Comparison of ENCODE assay signal across 8 cellular contexts in the genomic region with DNA sequence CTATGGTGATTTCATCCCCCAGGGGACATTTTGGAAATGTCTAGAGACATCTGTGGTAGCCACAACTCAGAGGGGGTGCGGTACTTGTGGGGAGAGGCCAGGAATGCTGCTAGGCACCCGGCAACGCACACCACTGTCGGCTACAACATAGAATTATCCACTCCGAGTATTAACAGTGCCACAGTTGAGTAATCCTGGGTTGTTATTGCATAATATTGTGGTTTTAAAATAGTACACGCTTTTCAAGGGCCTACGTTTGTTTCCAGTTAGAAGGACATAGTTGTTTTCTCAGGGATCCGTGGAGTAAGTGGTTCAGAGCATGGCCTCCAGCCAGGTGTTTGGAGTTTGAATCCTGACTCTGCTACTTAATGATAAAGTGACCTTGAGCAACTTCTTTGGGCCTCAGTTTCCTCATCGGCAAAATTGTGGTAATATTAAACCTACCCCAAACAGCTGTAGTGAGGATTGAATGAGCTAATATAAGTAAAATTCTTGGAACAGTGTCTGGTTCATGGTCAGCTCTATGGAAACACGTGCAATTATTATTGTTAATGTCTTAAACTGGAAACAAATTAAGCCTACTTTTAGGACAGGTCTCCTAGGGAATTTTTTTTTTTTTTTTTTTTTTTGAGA. TPM values are rescaled to one million over a fixed set of nuclear protein-coding genes. Genes with fewer than 3 reads are reported as not detected.
DNase-seq lines count a peak whose midpoint lies in the region; ATAC-seq and TF ChIP-seq lines count a peak whose summit lies in the region.

No MANE protein-coding gene starts in this region.

- H3K79me2 ChIP-seq in OCI-LY3 (ENCODE audit: low read length): no peaks in the 10 kb centered on the region

- peak overlapping the region; percentile 54; the same call in 1 of the 2 replicates for H2AFZ ChIP-seq in OCI-LY3 (ENCODE audit: low read depth, low read length)

- H3K27ac ChIP-seq in OCI-LY3 (ENCODE audit: low read length): no peak overlapping the region

- no peak overlapping the region for H3K4me2 ChIP-seq in OCI-LY3 (ENCODE audit: low read length)

- intact Hi-C loops in Right ventricle myocardium inferior (cut with DNase I): no loop called here
- intact Hi-C loops in cardiac septum (cut with DNase I): no loop called here
- intact Hi-C loops in posterior vena cava (cut with DNase I): no loop called here

- TF ChIP-seq CTCF in OCI-LY3 (IDR thresholded peaks at IDR 0.05; ENCODE audit: low read depth, low read length): no peak

- no peak overlapping the region for H3K9ac ChIP-seq in OCI-LY3 (ENCODE audit: low read length)

- no peaks in the 10 kb centered on the region for H3K4me1 ChIP-seq in OCI-LY3 (ENCODE audit: low read length)

- H3K36me3 ChIP-seq in OCI-LY3 (replicated peaks; ENCODE audit: low read depth, low read length): no peaks in the 10 kb centered on the region

- ATAC-seq in Right ventricle myocardium inferior (peak; percentile 99), GM18505 (IDR thresholded peaks at IDR 0.05; ENCODE audit: unreplicated experiment) (no peak)

- H3K4me3 ChIP-seq in OCI-LY3 (ENCODE audit: low read length): no peak overlapping the region

- no peaks in the 10 kb centered on the region for H4K20me1 ChIP-seq in OCI-LY3 (ENCODE audit: insufficient read depth, low read length)

- H3K27me3 ChIP-seq in OCI-LY3 (ENCODE audit: low read depth, low read length): no peaks in the 10 kb centered on the region

- DNase-seq in Right ventricle myocardium inferior (ENCODE audit: missing footprints) (peak; percentile 86), cardiac septum (ENCODE audit: low spot score) (no peak), fibroblast of gingiva (ENCODE audit: low read depth) (peak; percentile 100), posterior vena cava (ENCODE audit: low spot score) (peak; percentile 94), dermis blood vessel endothelial cell (no peak), cerebellar cortex (ENCODE audit: low spot score) (no peak)

- no peaks in the 10 kb centered on the region for H3K9me3 ChIP-seq in OCI-LY3 (ENCODE audit: insufficient read depth, low read length)

- no peak for TF ChIP-seq POLR2A in GM18505 (IDR thresholded peaks at IDR 0.05; ENCODE audit: borderline replicate concordance, extremely low read depth, insufficient read depth, insufficient read length)

RNA-seq across cellular contexts. Expression of a gene that starts 24.5 kb away (rescaled TPM):
- 12.5 TPM for total RNA-seq in Right ventricle myocardium inferior
- 5.2 TPM for total RNA-seq in cardiac septum
- 10 to 100 TPM in 1 of 2 donors, 1 to 10 TPM in 1; 9.0 to 18.7 TPM for total RNA-seq in posterior vena cava
- total RNA-seq in dermis blood vessel endothelial cell: 8.6 and 12.8 TPM in 2 replicates

RNA-seq across cellular contexts. Expression of a gene that starts 25.1 kb away (rescaled TPM):
- not detected for total RNA-seq in Right ventricle myocardium inferior
- total RNA-seq in cardiac septum: 0.13 TPM
- total RNA-seq in posterior vena cava: under 1 TPM in 1 of 2 donors, not detected in 1; 0.23 TPM
- not detected in 2 replicates for total RNA-seq in dermis blood vessel endothelial cell

RNA-seq across cellular contexts. Expression of a gene that starts 53.1 kb away (rescaled TPM):
- total RNA-seq in Right ventricle myocardium inferior: 2.1 TPM
- 0.46 TPM for total RNA-seq in cardiac septum
- total RNA-seq in posterior vena cava: under 1 TPM; 0.23 to 0.24 TPM
- total RNA-seq in dermis blood vessel endothelial cell: not detected in 2 replicates

Comparison
In these comparisons a context has a peak if more than half of its experiments do, and no peak if none do; other contexts are left out.
1. DNase-seq: peak in Right ventricle myocardium inferior (single experiment), fibroblast of gingiva (single experiment) and posterior vena cava (single experiment); none in cardiac septum (single experiment), dermis blood vessel endothelial cell (single experiment) and cerebellar cortex (single experiment).